Comparison of ENCODE assay signal across 20 cellular contexts in genomic region chr10:78566216-78567135, GRCh38.
DNase-seq lines count a peak whose midpoint lies in the region; ATAC-seq and TF ChIP-seq lines count a peak whose summit lies in the region.
"Had no signal": no experiment of that assay in that cellular context is flagged by ENCODE, and none has a peak within 500 bp of the region (broad histone marks: within the 10 kb centered on the region; RNA-seq: fewer than 3 reads in every experiment).

No MANE protein-coding gene starts in this region.

- H3K4me1 Mint-ChIP-seq in chondrocyte (ENCODE audit: low read depth) (peaks cover 40% of the 10 kb centered on the region), mesothelial cell of epicardium (peaks cover 59% of the 10 kb centered on the region)
- no peaks in the 10 kb centered on the region for H3K4me1 Mint-ChIP-seq in CD4-positive, alpha-beta T cell (ENCODE audit: low read depth)
- H3K4me1 Mint-ChIP-seq: CD8-positive, alpha-beta memory T cell had no signal

- H3K36me3 Mint-ChIP-seq in chondrocyte (ENCODE audit: low read depth), result no peaks in the 10 kb centered on the region
- no peaks in the 10 kb centered on the region for H3K36me3 Mint-ChIP-seq in mesothelial cell of epicardium
- H3K36me3 Mint-ChIP-seq in CD4-positive, alpha-beta T cell (ENCODE audit: low read depth), result no peaks in the 10 kb centered on the region
- H3K36me3 Mint-ChIP-seq: CD8-positive, alpha-beta memory T cell had no signal

- intact Hi-C loops in left ventricle myocardium superior (cut with micrococcal nuclease), result no loop called here
- intact Hi-C loops in right cardiac atrium (cut with DNase I), result no loop called here
- intact Hi-C loops in uterus (cut with DNase I; ENCODE audit: low total_unique reads), result no loop called here
- intact Hi-C loops in CD4-positive, alpha-beta T cell (cut with DNase I, micrococcal nuclease), result no loop called here

- TF ChIP-seq POLR2A in uterus (IDR thresholded peaks at IDR 0.05), result no peak

- TF ChIP-seq CTCF in chondrocyte (IDR thresholded peaks at IDR 0.05) (no peak), mesothelial cell of epicardium (IDR thresholded peaks at IDR 0.05; ENCODE audit: unreplicated experiment) (no peak), uterus (IDR thresholded peaks at IDR 0.05) (no peak)
- no peak for TF ChIP-seq CTCF in CD4-positive, alpha-beta T cell (IDR thresholded peaks at IDR 0.05)

- H3K9me3 Mint-ChIP-seq in chondrocyte (ENCODE audit: low read depth) (no peaks in the 10 kb centered on the region), mesothelial cell of epicardium (no peaks in the 10 kb centered on the region)
- H3K9me3 Mint-ChIP-seq in CD4-positive, alpha-beta T cell, result no peaks in the 10 kb centered on the region
- H3K9me3 Mint-ChIP-seq: CD8-positive, alpha-beta memory T cell had no signal

- H3K4me1 ChIP-seq in right cardiac atrium (ENCODE audit: control insufficient read depth, insufficient read depth, low read length) (no peaks in the 10 kb centered on the region), uterus (peaks cover 3 to 21% of the 10 kb centered on the region in 2 donors)
- H3K4me1 ChIP-seq: adrenal gland, foreskin keratinocyte had no signal

- POLR2A ChIA-PET in CD4-positive, alpha-beta T cell (lab: Charles Lee), result no interaction called here

- H3K9me3 ChIP-seq in right cardiac atrium (ENCODE audit: control insufficient read depth, low read length) (no peaks in the 10 kb centered on the region), uterus (no peaks in the 10 kb centered on the region)
- no peaks in the 10 kb centered on the region for H3K9me3 ChIP-seq in CD4-positive, alpha-beta T cell (ENCODE audit: control insufficient read depth, low read length)
- H3K9me3 ChIP-seq: adrenal gland, upper lobe of left lung had no signal

- peak overlapping the region; percentile 62 for H3K27ac Mint-ChIP-seq in chondrocyte (ENCODE audit: unreplicated experiment)
- H3K27ac Mint-ChIP-seq in mesothelial cell of epicardium, result peak overlapping the region; percentile 95
- no peak overlapping the region for H3K27ac Mint-ChIP-seq in CD4-positive, alpha-beta T cell
- H3K27ac Mint-ChIP-seq: CD8-positive, alpha-beta memory T cell had no signal

- no peak for DNase-seq in left ventricle myocardium superior
- DNase-seq in right cardiac atrium, result no peak
- DNase-seq in chondrocyte (ENCODE audit: low spot score), result no peak
- DNase-seq in mesothelial cell of epicardium (ENCODE audit: low spot score in 2 of 2, unreplicated experiment in 2 of 2), result no peak
- DNase-seq in uterus, result peak; percentile 15 to 26
- DNase-seq in CD4-positive, alpha-beta T cell, result no peak
- DNase-seq in Kasumi-1 (lab: John Stamatoyannopoulos, UW), result no peak
- no peak for DNase-seq in MV-4-11 (lab: John Stamatoyannopoulos, UW)
- DNase-seq: ACHN; activated CD4-positive, alpha-beta T cell treated with anti-CD3 and anti-CD28 coated beads for 1 hour; CD8-positive, alpha-beta memory T cell; foreskin keratinocyte; NCI-H1105; NCI-H2171; retina; stimulated activated naive CD4-positive, alpha-beta T cell; T-helper 9 cell; upper lobe of left lung had no signal

- H3K4me3 Mint-ChIP-seq in chondrocyte (ENCODE audit: unreplicated experiment) (no peak overlapping the region), mesothelial cell of epicardium (no peak overlapping the region)
- no peak overlapping the region for H3K4me3 Mint-ChIP-seq in CD4-positive, alpha-beta T cell
- H3K4me3 Mint-ChIP-seq: CD8-positive, alpha-beta memory T cell had no signal

- H3K27me3 ChIP-seq in right cardiac atrium (ENCODE audit: control insufficient read depth, insufficient read depth) (no peaks in the 10 kb centered on the region), uterus (no peaks in the 10 kb centered on the region)
- no peaks in the 10 kb centered on the region for H3K27me3 ChIP-seq in CD4-positive, alpha-beta T cell (ENCODE audit: control insufficient read depth, insufficient read depth, low read length)
- H3K27me3 ChIP-seq: adrenal gland, upper lobe of left lung had no signal

- H3K27ac ChIP-seq in right cardiac atrium (ENCODE audit: low read length), result no peak overlapping the region
- peak overlapping the region; percentile 78 to 81 for H3K27ac ChIP-seq in uterus
- H3K27ac ChIP-seq in CD4-positive, alpha-beta T cell (ENCODE audit: low read depth, low read length), result no peak overlapping the region
- H3K27ac ChIP-seq: adrenal gland, foreskin keratinocyte, KMS-11, upper lobe of left lung had no signal

- 60% methylated on average over 10 of the region's 10 CpGs for WGBS in right cardiac atrium

- CTCF ChIA-PET in CD4-positive, alpha-beta T cell (lab: Charles Lee), result interaction anchor here (0.6 kb wide), 1 partner anchor 177 kb away, joined by 3 read pairs; no protein-coding TSS in a partner anchor

- ATAC-seq in left ventricle myocardium superior, result peak; percentile 31
- no peak for ATAC-seq in right cardiac atrium
- ATAC-seq in CD4-positive, alpha-beta T cell (ENCODE audit: poor library complexity), result no peak
- ATAC-seq: foreskin keratinocyte had no signal

- no peaks in the 10 kb centered on the region for H3K36me3 ChIP-seq in uterus
- H3K36me3 ChIP-seq: adrenal gland, upper lobe of left lung had no signal

- no peaks in the 10 kb centered on the region for H3K27me3 Mint-ChIP-seq in chondrocyte (ENCODE audit: low read depth)
- H3K27me3 Mint-ChIP-seq in mesothelial cell of epicardium (ENCODE audit: low read depth), result no peaks in the 10 kb centered on the region
- no peaks in the 10 kb centered on the region for H3K27me3 Mint-ChIP-seq in CD4-positive, alpha-beta T cell

- H3K4me3 ChIP-seq in right cardiac atrium (ENCODE audit: low read length) (no peak overlapping the region), uterus (no peak overlapping the region)
- H3K4me3 ChIP-seq: adrenal gland, upper lobe of left lung had no signal

Comparison
In these comparisons a context has a peak if more than half of its experiments do, and no peak if none do; other contexts are left out.
1. DNase-seq: peak in uterus (2 of 2); none in left ventricle myocardium superior (single experiment), right cardiac atrium (0 of 3), chondrocyte (single experiment), mesothelial cell of epicardium (0 of 2), CD4-positive, alpha-beta T cell (0 of 10), Kasumi-1 (0 of 2) and MV-4-11 (single experiment).
2. H3K27ac ChIP-seq: peak in uterus (2 of 2); none in right cardiac atrium (single experiment) and CD4-positive, alpha-beta T cell (single experiment).